28 cellular contexts compared by ENCODE assay signal in genomic region chr3:148219995-148220394, GRCh38.
"Had no signal": no experiment of that assay in that cellular context is flagged by ENCODE, and none has a peak within 500 bp of the region (broad histone marks: within the 10 kb centered on the region; RNA-seq: fewer than 3 reads in every experiment).

No MANE protein-coding gene starts in this region.

- H3K9me3 ChIP-seq: ovary, psoas muscle, spleen, suprapubic skin, testis, tibial artery, transverse colon, upper lobe of right lung, uterus had no signal

- DNase-seq: natural killer cell; occipital lobe; ovary; posterior cingulate gyrus; psoas muscle; right cardiac atrium; spleen; stimulated activated CD4-positive, alpha-beta T cell treated with anti-CD3 and anti-CD28 coated beads, Interleukin-12 subunit alpha, Interleukin-12 subunit beta, amount 100 ng/mL, for 4 hours; stimulated activated CD4-positive, alpha-beta T cell treated with anti-CD3 and anti-CD28 coated beads, Interleukin-1b, Interleukin-23, amount 100 ng/mL, for 48 hours; stimulated activated CD4-positive, alpha-beta T cell treated with anti-CD3 and anti-CD28 coated beads, Interleukin-4, amount 100 ng/mL, for 1 hour; stimulated activated CD4-positive, alpha-beta T cell treated with anti-CD3 and anti-CD28 coated beads, Interleukin-4, amount 100 ng/mL, for 4 hours; stimulated activated CD8-positive, alpha-beta memory T cell treated with anti-CD3 and anti-CD28 coated beads, Interleukin-4, amount 100 ng/mL, for 48 hours; stimulated activated naive CD4-positive, alpha-beta T cell; stimulated activated naive CD8-positive, alpha-beta T cell treated with anti-CD3 and anti-CD28 coated beads, Interleukin-15, amount 100 ng/mL, for 72 hours; stimulated activated naive CD8-positive, alpha-beta T cell treated with anti-CD3 and anti-CD28 coated beads, Interleukin-15, Interleukin-2, amounts not matched to agents 100 U/mL and 50 U/mL, for 24 hours; substantia nigra; testis; tibial artery; transverse colon; upper lobe of right lung; uterus had no signal

- H3K9ac ChIP-seq: neural progenitor cell, parathyroid adenoma had no signal

- H3K4me3 ChIP-seq: neural progenitor cell, ovary, psoas muscle, skin epidermis, smooth muscle cell, spleen, suprapubic skin, testis, tibial artery, transverse colon, upper lobe of right lung, uterus had no signal

- H3K4me1 ChIP-seq: neural progenitor cell, parathyroid adenoma, psoas muscle, spleen, suprapubic skin, testis, transverse colon, upper lobe of right lung, uterus had no signal

- H3K4me2 ChIP-seq: neural progenitor cell, smooth muscle cell had no signal

- H3K27ac ChIP-seq: neural progenitor cell, ovary, parathyroid adenoma, psoas muscle, skin epidermis, spleen, suprapubic skin, testis, tibial artery, transverse colon, upper lobe of right lung, uterus had no signal

- H3K36me3 ChIP-seq: neural progenitor cell, ovary, spleen, suprapubic skin, tibial artery, transverse colon, upper lobe of right lung, uterus had no signal

- H3K79me2 ChIP-seq: parathyroid adenoma had no signal

- ATAC-seq: natural killer cell; psoas muscle; right cardiac atrium; sciatic nerve; stimulated activated memory B cell treated with anti-CD40 and anti-IgM and Interleukin-4, amounts not matched to agents 10 μg/mL and 1 μg/mL and 100 μg/mL, for 72 hours; stimulated activated naive CD8-positive, alpha-beta T cell treated with anti-CD3 and anti-CD28 coated beads, Interleukin-15, amount 100 ng/mL, for 72 hours; stimulated activated naive CD8-positive, alpha-beta T cell treated with anti-CD3 and anti-CD28 coated beads, Interleukin-15, Interleukin-2, amounts not matched to agents 100 U/mL and 50 U/mL, for 24 hours; upper lobe of right lung had no signal

- H2AFZ ChIP-seq: neural progenitor cell, parathyroid adenoma had no signal

- H3K27me3 ChIP-seq: neural progenitor cell, ovary, spleen, suprapubic skin, testis, tibial artery, transverse colon, upper lobe of right lung, uterus had no signal
